ENCODE assay signal across 9 cellular contexts in the genomic region with DNA sequence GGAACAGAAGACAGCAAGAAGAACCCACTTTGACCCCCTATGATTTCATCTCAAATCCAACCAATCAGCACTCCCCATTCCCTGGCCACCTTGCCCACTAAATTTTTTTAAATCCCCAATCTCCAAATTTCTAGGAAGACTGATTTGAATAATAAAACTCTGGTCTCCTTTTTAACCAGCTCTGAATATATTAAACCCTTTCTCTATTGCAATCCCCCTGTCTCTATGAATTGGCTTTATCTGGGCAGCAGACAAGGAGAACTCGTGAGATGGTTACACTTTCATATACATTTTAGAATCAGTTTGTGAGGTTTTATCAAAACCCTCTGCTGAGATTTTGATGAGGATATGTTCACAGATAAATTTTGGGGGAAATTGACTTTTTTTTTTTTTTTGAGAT.
"Had no signal": no experiment of that assay in that cellular context is flagged by ENCODE, and none has a peak within 500 bp of the region (broad histone marks: within the 10 kb centered on the region; RNA-seq: fewer than 3 reads in every experiment).

No MANE protein-coding gene starts in this region.

- H2AFZ ChIP-seq: GM23248 had no signal

- FAIRE-seq: H54, HTR-8/SVneo had no signal

- H3K4me3 ChIP-seq: GM23248 had no signal

- H3K27ac ChIP-seq: GM23248 had no signal

- H3K4me3 Mint-ChIP-seq: H9, IgD-negative memory B cell had no signal

- H3K4me1 Mint-ChIP-seq: H9, IgD-negative memory B cell had no signal

- H3K27ac Mint-ChIP-seq: H9, IgD-negative memory B cell had no signal

- DNase-seq: GM23248, GOT3, H9, HCEC 1CT, Kasumi-1, KG1 had no signal

- H3K9ac ChIP-seq: GM23248 had no signal
